In the genomic region with DNA sequence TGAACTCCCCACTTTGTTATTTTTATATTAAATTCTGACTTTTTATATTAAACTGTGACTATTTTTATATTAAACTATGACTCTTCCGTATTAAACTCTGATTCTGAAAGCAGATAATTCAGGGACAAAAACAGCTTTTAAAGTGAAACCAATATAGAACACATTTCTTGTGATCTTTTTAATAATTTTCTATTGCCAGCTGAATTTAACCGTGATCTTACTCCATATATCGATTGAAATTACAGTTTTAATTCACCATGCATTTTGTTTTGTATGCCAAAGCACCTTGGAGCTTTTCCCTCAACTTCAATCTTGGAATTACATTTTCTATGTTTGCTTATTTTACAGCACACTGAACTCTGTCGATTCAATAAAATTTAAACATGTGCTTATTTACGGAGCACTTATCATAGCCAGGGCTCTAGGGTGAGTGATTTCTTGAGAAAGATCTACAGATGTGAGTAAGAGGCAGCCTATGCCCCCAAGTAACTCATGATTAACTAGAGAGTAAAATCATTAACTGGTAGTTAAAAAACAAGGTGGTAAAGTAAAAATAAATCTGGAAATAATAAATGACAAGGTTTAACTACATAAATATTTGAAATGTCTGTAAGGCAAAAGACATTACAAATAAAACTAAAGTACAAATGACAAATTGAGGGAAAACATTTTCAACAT, we compare ENCODE assay signal across 16 cellular contexts.
DNase-seq lines count a peak whose midpoint lies in the region; ATAC-seq, FAIRE-seq and TF ChIP-seq lines count a peak whose summit lies in the region.
"Had no signal": no experiment of that assay in that cellular context is flagged by ENCODE, and none has a peak within 500 bp of the region (broad histone marks: within the 10 kb centered on the region; RNA-seq: fewer than 3 reads in every experiment).

No MANE protein-coding gene starts in this region.

- H3K4me3 ChIP-seq in ascending aorta (peak overlapping the region; percentile 4 to 52), kidney (ENCODE audit: low read length in 2 of 2) (peak overlapping the region; percentile 16 to 51), stomach (peak overlapping the region in 3 of 4 donors; percentile 13 to 23 (median 17))

- H3K27ac Mint-ChIP-seq in naive thymus-derived CD8-positive, alpha-beta T cell = no peak overlapping the region
- H3K27ac Mint-ChIP-seq: activated naive CD4-positive, alpha-beta T cell treated with anti-CD3 and anti-CD28 coated beads for 36 hours had no signal

- H3K27ac ChIP-seq in ascending aorta = peak overlapping the region; percentile 51 to 58
- peak overlapping the region; percentile 66 to 74 for H3K27ac ChIP-seq in kidney (ENCODE audit: low read depth in 2 of 2, low read length in 2 of 2)
- peak overlapping the region in 3 of 5 donors; percentile 35 to 45 (median 39) for H3K27ac ChIP-seq in stomach
- H3K27ac ChIP-seq: epithelial cell of prostate, parathyroid adenoma had no signal

- TF ChIP-seq POLR2A in stomach (IDR thresholded peaks at IDR 0.05) = no peak

- H3K27me3 Mint-ChIP-seq in naive thymus-derived CD8-positive, alpha-beta T cell = peaks cover 2 to 17% (median 8%) of the 10 kb centered on the region in 5 donors

- H3K9me3 Mint-ChIP-seq in naive thymus-derived CD8-positive, alpha-beta T cell = peaks cover 0 to 10% (median 2%) of the 10 kb centered on the region in 9 donors
- H3K9me3 Mint-ChIP-seq: activated naive CD4-positive, alpha-beta T cell treated with anti-CD3 and anti-CD28 coated beads for 36 hours had no signal

- TF ChIP-seq CTCF in ascending aorta (IDR thresholded peaks at IDR 0.05) = no peak
- no peak for TF ChIP-seq CTCF in kidney (IDR thresholded peaks at IDR 0.05; ENCODE audit: borderline replicate concordance, extremely low read depth, insufficient read depth)
- no peak for TF ChIP-seq CTCF in stomach (IDR thresholded peaks at IDR 0.05)

- 25 to 49% (median 30%) methylated on average over 5 of the region's 5 CpGs for WGBS in stomach, 5 donors

- H3K9me3 ChIP-seq in ascending aorta = no peaks in the 10 kb centered on the region
- no peaks in the 10 kb centered on the region for H3K9me3 ChIP-seq in kidney (ENCODE audit: control insufficient read depth in 1 of 2, low read length in 2 of 2)
- H3K9me3 ChIP-seq in stomach = no peaks in the 10 kb centered on the region

- FAIRE-seq in kidney (lab: Jason Lieb, UNC) = peak; percentile 93
- FAIRE-seq: TTC549, urothelium cell line had no signal

- H3K4me1 Mint-ChIP-seq in naive thymus-derived CD8-positive, alpha-beta T cell = no peaks in the 10 kb centered on the region

- no peak overlapping the region for H3K9ac ChIP-seq in kidney (ENCODE audit: low read length in 2 of 2)
- H3K9ac ChIP-seq: parathyroid adenoma had no signal

- TF ChIP-seq EP300 in stomach (IDR thresholded peaks at IDR 0.05) = no peak

- peaks cover 3% of the 10 kb centered on the region in 2 donors for H3K4me1 ChIP-seq in ascending aorta
- peaks cover 12 to 13% of the 10 kb centered on the region in 2 donors for H3K4me1 ChIP-seq in kidney (ENCODE audit: control insufficient read depth in 1 of 2, insufficient read depth in 1 of 2, low read depth in 1 of 2, low read length in 2 of 2)
- peaks cover 0 to 14% (median 6%) of the 10 kb centered on the region in 4 donors for H3K4me1 ChIP-seq in stomach
- H3K4me1 ChIP-seq: parathyroid adenoma had no signal

- POLR2A ChIA-PET in naive thymus-derived CD8-positive, alpha-beta T cell (lab: Charles Lee) = no interaction called here

- no peak overlapping the region for H3K4me3 Mint-ChIP-seq in naive thymus-derived CD8-positive, alpha-beta T cell
- H3K4me3 Mint-ChIP-seq: activated naive CD4-positive, alpha-beta T cell treated with anti-CD3 and anti-CD28 coated beads for 36 hours had no signal

- H3K27me3 ChIP-seq in ascending aorta (no peaks in the 10 kb centered on the region), stomach (no peaks in the 10 kb centered on the region)

- H3K36me3 ChIP-seq in ascending aorta = no peaks in the 10 kb centered on the region
- H3K36me3 ChIP-seq in kidney (ENCODE audit: control insufficient read depth in 1 of 2, insufficient read depth in 2 of 2, low read length in 2 of 2) = no peaks in the 10 kb centered on the region
- no peaks in the 10 kb centered on the region for H3K36me3 ChIP-seq in stomach

- DNase-seq in ELR (ENCODE audit: low read depth) (peak; percentile 8), ascending aorta (ENCODE audit: low spot score in 2 of 2) (no peak), kidney (no peak), stomach (no peak), NCI-H146 treated with DMSO at 0.1 percent for 48 hours (lab: John Stamatoyannopoulos, UW; ENCODE audit: unreplicated experiment) (no peak)
- DNase-seq in naive thymus-derived CD8-positive, alpha-beta T cell = no peak
- DNase-seq: central memory CD4-positive, alpha-beta T cell; NCI-H187 treated with DMSO at 0.1 percent for 48 hours; NCI-H774 had no signal

- ATAC-seq in HG03108 (IDR thresholded peaks at IDR 0.05; ENCODE audit: unreplicated experiment) = no peak
- ATAC-seq in GM21381 (IDR thresholded peaks at IDR 0.05; ENCODE audit: unreplicated experiment) = no peak
- no peak for ATAC-seq in naive thymus-derived CD8-positive, alpha-beta T cell

- intact Hi-C loops in ascending aorta (cut with DNase I) (loop anchor here (10.0 kb wide), 1 partner anchor 55 kb away; no protein-coding TSS in a partner anchor), kidney (cut with DNase I) (no loop called here), stomach (cut with DNase I; ENCODE audit: low total_unique reads) (no loop called here)

- H3K36me3 Mint-ChIP-seq in naive thymus-derived CD8-positive, alpha-beta T cell = peaks cover 0 to 6% (median 0%) of the 10 kb centered on the region in 3 donors
